In genomic region chr6:155339929-155340328, GRCh38 we compare ENCODE assay signal across 2 cellular contexts.
A peak's percentile ranks its signal among the peaks of the same experiment; 100 is the strongest.
TF ChIP-seq lines count a peak whose summit lies in the region.

No MANE protein-coding gene starts in this region.

TF ChIP-seq in GM12878, 131 proteins besides CTCF, POLR2A, EP300 and RAD21:
- 0 out of 2 replicates have a peak, but pooled peaks have one; percentile 66 for TF ChIP-seq CBX5 (IDR thresholded peaks at IDR 0.05; ENCODE audit: low read depth)
TF ChIP-seq in GM12878: peak in this region for 1; not testable (repeated sequence) for 130.

TF ChIP-seq in HepG2, 621 proteins besides CTCF, POLR2A, EP300 and RAD21:
- TF ChIP-seq ZNF160 (CRISPR knock-in tag; IDR thresholded peaks at IDR 0.05), result peak; percentile 99
TF ChIP-seq in HepG2: peak in this region for 1; not testable (repeated sequence) for 620.
